ENCODE assay signal across 15 cellular contexts in the genomic region with DNA sequence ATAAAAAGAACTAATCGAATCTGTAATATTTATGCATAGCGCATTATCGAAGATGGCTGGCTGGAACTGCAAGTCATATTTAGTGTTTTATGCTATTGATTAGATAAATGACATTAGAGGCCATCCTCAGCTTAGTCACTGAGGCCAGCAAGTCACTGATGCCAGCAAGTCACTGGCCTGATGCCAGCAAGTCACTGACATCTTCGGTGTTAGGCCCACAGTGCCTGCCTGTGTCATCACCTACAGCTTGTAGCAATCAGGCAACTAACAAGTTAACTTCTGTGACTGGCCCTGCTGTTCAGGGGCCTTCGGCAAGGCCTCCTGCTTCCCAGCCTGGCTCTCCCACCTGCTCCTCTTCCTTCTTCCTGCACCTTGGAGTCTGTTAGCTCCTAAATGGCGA.
DNase-seq lines count a peak whose midpoint lies in the region; ATAC-seq and TF ChIP-seq lines count a peak whose summit lies in the region.
"Had no signal": no experiment of that assay in that cellular context is flagged by ENCODE, and none has a peak within 500 bp of the region (broad histone marks: within the 10 kb centered on the region; RNA-seq: fewer than 3 reads in every experiment).

No MANE protein-coding gene starts in this region.

- intact Hi-C loops in psoas muscle (cut with DNase I): no loop called here

- peak overlapping the region; percentile 52; the same call in 1 of the 2 replicates for H3K4me3 ChIP-seq in Karpas-422 (ENCODE audit: low read length)
- H3K4me3 ChIP-seq in psoas muscle: no peak overlapping the region
- H3K4me3 ChIP-seq: PC-9 had no signal

- H3K36me3 ChIP-seq in Karpas-422 (ENCODE audit: insufficient read depth, low read length): peaks cover 23% of the 10 kb centered on the region
- H3K36me3 ChIP-seq in psoas muscle (ENCODE audit: insufficient read depth in 1 of 2, low read depth in 1 of 2): peaks cover 0 to 51% of the 10 kb centered on the region in 2 donors

- WGBS in psoas muscle, 3 donors: 78 to 84% (median 82%) methylated on average over 6 of the region's 6 CpGs

- H3K9ac ChIP-seq in Karpas-422 (ENCODE audit: low read length): peak overlapping the region; percentile 42

- H3K9me3 ChIP-seq in Karpas-422 (ENCODE audit: low read length): no peaks in the 10 kb centered on the region
- no peaks in the 10 kb centered on the region for H3K9me3 ChIP-seq in psoas muscle

- no peaks in the 10 kb centered on the region for H4K20me1 ChIP-seq in Karpas-422 (ENCODE audit: insufficient read depth, low read depth, low read length)

- H3K4me1 Mint-ChIP-seq in activated T-cell treated with anti-CD3 and anti-CD28 coated beads, Interleukin-2, amount 50 U/mL, for 24 hours (ENCODE audit: low read depth): peaks cover 2% of the 10 kb centered on the region

- no peak for TF ChIP-seq CTCF in psoas muscle (IDR thresholded peaks at IDR 0.05)

- H3K4me3 Mint-ChIP-seq in activated T-cell treated with anti-CD3 and anti-CD28 coated beads, Interleukin-2, amount 50 U/mL, for 24 hours: no peak overlapping the region
- H3K4me3 Mint-ChIP-seq: CD8-positive, alpha-beta memory T cell had no signal

- peak in 3 of 4 donors; percentile 33 to 57 (median 50) for ATAC-seq in psoas muscle

- H3K27me3 Mint-ChIP-seq in activated T-cell treated with anti-CD3 and anti-CD28 coated beads, Interleukin-2, amount 50 U/mL, for 24 hours: no peaks in the 10 kb centered on the region
- H3K27me3 Mint-ChIP-seq: CD8-positive, alpha-beta memory T cell had no signal

- no peak for DNase-seq in activated T-cell treated with anti-CD3 and anti-CD28 coated beads, Interleukin-2, amount 50 U/mL, for 24 hours
- DNase-seq in activated T-cell treated with anti-CD3 and anti-CD28 coated beads, Interleukin-2, amount 50 U/mL, for 1 hour: no peak
- DNase-seq in Karpas-422 (no peak), cerebellar cortex (ENCODE audit: low spot score) (peak; percentile 33), psoas muscle (peak; percentile 46 to 68), cerebellar nuclear complex (lab: John Stamatoyannopoulos, UW) (no peak), LoVo (ENCODE audit: low spot score) (no peak), AML-193 (lab: John Stamatoyannopoulos, UW) (no peak)
- DNase-seq: CD8-positive, alpha-beta memory T cell; IMR-90; NCI-H1436; NCI-H2081; NCI-H226; NCI-H526 treated with DMSO at 0.1 percent for 48 hours; PC-9 had no signal

- peak overlapping the region; percentile 5 for H3K27ac Mint-ChIP-seq in activated T-cell treated with anti-CD3 and anti-CD28 coated beads, Interleukin-2, amount 50 U/mL, for 24 hours
- H3K27ac Mint-ChIP-seq: CD8-positive, alpha-beta memory T cell had no signal

- H3K27ac ChIP-seq in Karpas-422 (ENCODE audit: low read length): peak overlapping the region; percentile 93
- no peak overlapping the region for H3K27ac ChIP-seq in psoas muscle
- H3K27ac ChIP-seq: PC-9 had no signal

- H3K36me3 Mint-ChIP-seq in activated T-cell treated with anti-CD3 and anti-CD28 coated beads, Interleukin-2, amount 50 U/mL, for 24 hours (ENCODE audit: low read depth): peaks cover 79% of the 10 kb centered on the region

- H3K4me1 ChIP-seq in Karpas-422 (ENCODE audit: low read length) (peaks cover 82% of the 10 kb centered on the region), psoas muscle (no peaks in the 10 kb centered on the region)

- no peaks in the 10 kb centered on the region for H3K9me2 ChIP-seq in Karpas-422 (replicated peaks; ENCODE audit: insufficient read depth, low read length)

- peaks cover 58% of the 10 kb centered on the region for H3K79me2 ChIP-seq in Karpas-422 (ENCODE audit: low read length)

- H3K4me2 ChIP-seq in Karpas-422 (ENCODE audit: low read depth, low read length, poor library complexity, severe bottlenecking): peak overlapping the region; percentile 81
- H3K4me2 ChIP-seq: PC-9 had no signal

- no peak overlapping the region for H2AFZ ChIP-seq in Karpas-422 (ENCODE audit: low read length)
- H2AFZ ChIP-seq: PC-9 had no signal

- H3K9me3 Mint-ChIP-seq in activated T-cell treated with anti-CD3 and anti-CD28 coated beads, Interleukin-2, amount 50 U/mL, for 24 hours: no peaks in the 10 kb centered on the region
- H3K9me3 Mint-ChIP-seq: CD8-positive, alpha-beta memory T cell had no signal

- no peaks in the 10 kb centered on the region for H3K27me3 ChIP-seq in Karpas-422 (ENCODE audit: low read length)
- no peaks in the 10 kb centered on the region for H3K27me3 ChIP-seq in psoas muscle (ENCODE audit: insufficient read depth in 3 of 3, low read length in 2 of 3)

Comparison
In these comparisons a context has a peak if more than half of its experiments do, and no peak if none do; other contexts are left out.
1. DNase-seq: peak in cerebellar cortex (single experiment) and psoas muscle (2 of 2); none in activated T-cell treated with anti-CD3 and anti-CD28 coated beads, Interleukin-2, amount 50 U/mL, for 24 hours (single experiment), activated T-cell treated with anti-CD3 and anti-CD28 coated beads, Interleukin-2, amount 50 U/mL, for 1 hour (single experiment), Karpas-422 (single experiment), cerebellar nuclear complex (0 of 2), LoVo (single experiment) and AML-193 (0 of 2).